8 cellular contexts compared by ENCODE assay signal in the genomic region with DNA sequence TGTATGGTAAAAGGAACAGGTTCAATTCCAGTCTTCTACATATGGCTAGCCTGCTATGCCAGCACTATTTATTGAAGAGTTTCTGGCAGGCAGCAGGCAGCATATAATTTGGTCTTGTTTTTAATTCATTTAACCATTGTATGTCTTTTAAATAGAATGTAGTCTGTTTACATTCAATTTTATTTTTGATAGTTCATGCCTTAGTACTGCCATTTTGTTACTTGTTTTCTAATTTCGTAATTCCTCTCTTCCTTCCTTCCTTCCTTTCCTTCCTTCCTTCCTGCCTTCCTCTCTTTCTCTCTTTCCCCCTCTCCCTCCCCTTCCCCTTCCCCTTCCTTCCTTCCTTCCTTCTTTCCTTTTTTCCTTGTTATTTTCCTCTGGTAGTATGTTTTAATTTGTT. TPM values are rescaled to one million over a fixed set of nuclear protein-coding genes. Genes with fewer than 3 reads are reported as not detected.
"Had no signal": no experiment of that assay in that cellular context is flagged by ENCODE, and none has a peak within 500 bp of the region (broad histone marks: within the 10 kb centered on the region; RNA-seq: fewer than 3 reads in every experiment).

No MANE protein-coding gene starts in this region.

- H3K4me3 ChIP-seq: GM12878 had no signal

- ATAC-seq: GM12878 had no signal

- DNase-seq: GDM1, GF-D8 had no signal

- FAIRE-seq: GM12878, GM12891, GM12892, GM18507, GM19239 had no signal

RNA-seq across cellular contexts. Expression of a gene that starts 17.6 kb away (rescaled TPM):
- total RNA-seq: G401, GM12878 had no signal
- polyA plus RNA-seq: GM12878 had no signal

RNA-seq across cellular contexts. Expression of a gene that starts 45.2 kb away (rescaled TPM):
- total RNA-seq: G401, GM12878 had no signal
- polyA plus RNA-seq: GM12878 had no signal

RNA-seq across cellular contexts. Expression of a gene that starts 53.8 kb away (rescaled TPM):
- total RNA-seq: G401, GM12878 had no signal
- polyA plus RNA-seq: GM12878 had no signal
